ENCODE assay signal across 1 cellular context in the genomic region with DNA sequence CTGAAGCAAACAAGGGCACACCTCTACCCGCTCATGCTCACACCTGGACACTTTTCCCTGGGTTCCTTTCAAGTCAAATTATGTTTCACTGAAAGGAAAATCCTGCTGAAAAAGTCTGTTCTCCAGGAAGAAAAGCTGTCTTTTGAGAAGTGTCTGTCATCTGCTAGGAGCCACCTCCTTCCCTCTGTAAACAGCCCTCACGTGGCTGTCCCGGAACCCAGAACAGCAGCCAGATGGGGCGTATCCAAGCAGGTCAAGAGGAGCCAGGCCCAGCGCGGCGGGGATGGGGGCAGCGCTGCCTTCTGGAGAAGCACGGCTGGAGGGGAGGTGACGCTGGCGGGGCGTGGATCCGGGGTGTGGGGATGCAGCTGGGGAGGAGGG.
TF ChIP-seq lines count a peak whose summit lies in the region.

A gene (minus strand): TSS at position 162 of the 381 bp plus-strand sequence. CDS start 205 bp downstream, outside the sequence.

TF ChIP-seq in HepG2, 621 proteins besides CTCF, POLR2A, EP300 and RAD21 (continued from another document and continues in another):
- TF ChIP-seq, protein P1, sequence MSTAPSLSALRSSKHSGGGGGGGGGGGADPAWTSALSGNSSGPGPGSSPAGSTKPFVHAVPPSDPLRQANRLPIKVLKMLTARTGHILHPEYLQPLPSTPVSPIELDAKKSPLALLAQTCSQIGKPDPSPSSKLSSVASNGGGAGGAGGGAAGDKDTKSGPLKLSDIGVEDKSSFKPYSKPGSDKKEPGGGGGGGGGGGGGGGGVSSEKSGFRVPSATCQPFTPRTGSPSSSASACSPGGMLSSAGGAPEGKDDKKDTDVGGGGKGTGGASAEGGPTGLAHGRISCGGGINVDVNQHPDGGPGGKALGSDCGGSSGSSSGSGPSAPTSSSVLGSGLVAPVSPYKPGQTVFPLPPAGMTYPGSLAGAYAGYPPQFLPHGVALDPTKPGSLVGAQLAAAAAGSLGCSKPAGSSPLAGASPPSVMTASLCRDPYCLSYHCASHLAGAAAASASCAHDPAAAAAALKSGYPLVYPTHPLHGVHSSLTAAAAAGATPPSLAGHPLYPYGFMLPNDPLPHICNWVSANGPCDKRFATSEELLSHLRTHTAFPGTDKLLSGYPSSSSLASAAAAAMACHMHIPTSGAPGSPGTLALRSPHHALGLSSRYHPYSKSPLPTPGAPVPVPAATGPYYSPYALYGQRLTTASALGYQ (CRISPR knock-in tag; IDR thresholded peaks at IDR 0.05) = no peak
- TF ChIP-seq BORCS8-MEF2B (CRISPR knock-in tag; IDR thresholded peaks at IDR 0.05) (no peak), JUN (CRISPR knock-in tag; IDR thresholded peaks at IDR 0.05) (no peak), ZNF317 (CRISPR knock-in tag; IDR thresholded peaks at IDR 0.05) (no peak), HOXA9 (CRISPR knock-in tag; IDR thresholded peaks at IDR 0.05; ENCODE audit: borderline replicate concordance) (no peak), ZMYM2 (CRISPR knock-in tag; IDR thresholded peaks at IDR 0.05) (no peak), ZNF432 (CRISPR knock-in tag; IDR thresholded peaks at IDR 0.05; ENCODE audit: borderline replicate concordance) (no peak), NR2F2 (IDR thresholded peaks at IDR 0.05; ENCODE audit: borderline replicate concordance, low read depth) (no peak), PRPF4 (IDR thresholded peaks at IDR 0.05; ENCODE audit: low read depth, low read length, poor library complexity, severe bottlenecking) (no peak), ZNF616 (CRISPR knock-in tag; IDR thresholded peaks at IDR 0.05; ENCODE audit: low read depth) (no peak), ZFP37 (CRISPR knock-in tag; IDR thresholded peaks at IDR 0.05; ENCODE audit: borderline replicate concordance) (no peak), ATF7-NPFF (CRISPR knock-in tag; IDR thresholded peaks at IDR 0.05; ENCODE audit: low read depth) (peak; percentile 34; the same call in 1 of the 2 replicates), ZNF549 (CRISPR knock-in tag; IDR thresholded peaks at IDR 0.05) (no peak), MXD4 (CRISPR knock-in tag; IDR thresholded peaks at IDR 0.05) (peak; percentile 83), EED (CRISPR knock-in tag; IDR thresholded peaks at IDR 0.05) (no peak), FIP1L1 (IDR thresholded peaks at IDR 0.05; ENCODE audit: borderline replicate concordance, insufficient read depth, low read depth, low read length) (no peak), ZNF674 (CRISPR knock-in tag; IDR thresholded peaks at IDR 0.05; ENCODE audit: low read depth) (no peak), SAP130 (CRISPR knock-in tag; IDR thresholded peaks at IDR 0.05; ENCODE audit: low read depth) (peak; percentile 97), ZNF12 (CRISPR knock-in tag; IDR thresholded peaks at IDR 0.05) (no peak), MAF1 (CRISPR knock-in tag; IDR thresholded peaks at IDR 0.05; ENCODE audit: borderline replicate concordance) (no peak), FOXK1 (CRISPR knock-in tag; IDR thresholded peaks at IDR 0.05; ENCODE audit: borderline replicate concordance, low read depth) (peak; percentile 77), ZNF180 (CRISPR knock-in tag; IDR thresholded peaks at IDR 0.05; ENCODE audit: borderline replicate concordance, low read depth) (no peak), ELF1 (CRISPR knock-in tag; IDR thresholded peaks at IDR 0.05) (peak; percentile 52; the same call in 1 of the 2 replicates), SRSF9 (IDR thresholded peaks at IDR 0.05; ENCODE audit: borderline replicate concordance, insufficient read depth, low read depth, low read length, poor library complexity, severe bottlenecking) (no peak)
- TF ChIP-seq, protein P2, sequence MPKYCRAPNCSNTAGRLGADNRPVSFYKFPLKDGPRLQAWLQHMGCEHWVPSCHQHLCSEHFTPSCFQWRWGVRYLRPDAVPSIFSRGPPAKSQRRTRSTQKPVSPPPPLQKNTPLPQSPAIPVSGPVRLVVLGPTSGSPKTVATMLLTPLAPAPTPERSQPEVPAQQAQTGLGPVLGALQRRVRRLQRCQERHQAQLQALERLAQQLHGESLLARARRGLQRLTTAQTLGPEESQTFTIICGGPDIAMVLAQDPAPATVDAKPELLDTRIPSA (CRISPR knock-in tag; IDR thresholded peaks at IDR 0.05; ENCODE audit: borderline replicate concordance) = no peak
- TF ChIP-seq, protein P3, sequence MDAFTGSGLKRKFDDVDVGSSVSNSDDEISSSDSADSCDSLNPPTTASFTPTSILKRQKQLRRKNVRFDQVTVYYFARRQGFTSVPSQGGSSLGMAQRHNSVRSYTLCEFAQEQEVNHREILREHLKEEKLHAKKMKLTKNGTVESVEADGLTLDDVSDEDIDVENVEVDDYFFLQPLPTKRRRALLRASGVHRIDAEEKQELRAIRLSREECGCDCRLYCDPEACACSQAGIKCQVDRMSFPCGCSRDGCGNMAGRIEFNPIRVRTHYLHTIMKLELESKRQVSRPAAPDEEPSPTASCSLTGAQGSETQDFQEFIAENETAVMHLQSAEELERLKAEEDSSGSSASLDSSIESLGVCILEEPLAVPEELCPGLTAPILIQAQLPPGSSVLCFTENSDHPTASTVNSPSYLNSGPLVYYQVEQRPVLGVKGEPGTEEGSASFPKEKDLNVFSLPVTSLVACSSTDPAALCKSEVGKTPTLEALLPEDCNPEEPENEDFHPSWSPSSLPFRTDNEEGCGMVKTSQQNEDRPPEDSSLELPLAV (CRISPR knock-in tag; conservative IDR thresholded peaks at IDR 0.05; ENCODE audit: low read depth) = no peak
- TF ChIP-seq, protein P4, sequence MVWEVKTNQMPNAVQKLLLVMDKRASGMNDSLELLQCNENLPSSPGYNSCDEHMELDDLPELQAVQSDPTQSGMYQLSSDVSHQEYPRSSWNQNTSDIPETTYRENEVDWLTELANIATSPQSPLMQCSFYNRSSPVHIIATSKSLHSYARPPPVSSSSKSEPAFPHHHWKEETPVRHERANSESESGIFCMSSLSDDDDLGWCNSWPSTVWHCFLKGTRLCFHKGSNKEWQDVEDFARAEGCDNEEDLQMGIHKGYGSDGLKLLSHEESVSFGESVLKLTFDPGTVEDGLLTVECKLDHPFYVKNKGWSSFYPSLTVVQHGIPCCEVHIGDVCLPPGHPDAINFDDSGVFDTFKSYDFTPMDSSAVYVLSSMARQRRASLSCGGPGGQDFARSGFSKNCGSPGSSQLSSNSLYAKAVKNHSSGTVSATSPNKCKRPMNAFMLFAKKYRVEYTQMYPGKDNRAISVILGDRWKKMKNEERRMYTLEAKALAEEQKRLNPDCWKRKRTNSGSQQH (CRISPR knock-in tag; IDR thresholded peaks at IDR 0.05; ENCODE audit: low read depth) = no peak
- TF ChIP-seq, protein P5, sequence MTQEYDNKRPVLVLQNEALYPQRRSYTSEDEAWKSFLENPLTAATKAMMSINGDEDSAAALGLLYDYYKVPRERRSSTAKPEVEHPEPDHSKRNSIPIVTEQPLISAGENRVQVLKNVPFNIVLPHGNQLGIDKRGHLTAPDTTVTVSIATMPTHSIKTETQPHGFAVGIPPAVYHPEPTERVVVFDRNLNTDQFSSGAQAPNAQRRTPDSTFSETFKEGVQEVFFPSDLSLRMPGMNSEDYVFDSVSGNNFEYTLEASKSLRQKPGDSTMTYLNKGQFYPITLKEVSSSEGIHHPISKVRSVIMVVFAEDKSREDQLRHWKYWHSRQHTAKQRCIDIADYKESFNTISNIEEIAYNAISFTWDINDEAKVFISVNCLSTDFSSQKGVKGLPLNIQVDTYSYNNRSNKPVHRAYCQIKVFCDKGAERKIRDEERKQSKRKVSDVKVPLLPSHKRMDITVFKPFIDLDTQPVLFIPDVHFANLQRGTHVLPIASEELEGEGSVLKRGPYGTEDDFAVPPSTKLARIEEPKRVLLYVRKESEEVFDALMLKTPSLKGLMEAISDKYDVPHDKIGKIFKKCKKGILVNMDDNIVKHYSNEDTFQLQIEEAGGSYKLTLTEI (CRISPR knock-in tag; conservative IDR thresholded peaks at IDR 0.05) = no peak
- TF ChIP-seq, protein P6, sequence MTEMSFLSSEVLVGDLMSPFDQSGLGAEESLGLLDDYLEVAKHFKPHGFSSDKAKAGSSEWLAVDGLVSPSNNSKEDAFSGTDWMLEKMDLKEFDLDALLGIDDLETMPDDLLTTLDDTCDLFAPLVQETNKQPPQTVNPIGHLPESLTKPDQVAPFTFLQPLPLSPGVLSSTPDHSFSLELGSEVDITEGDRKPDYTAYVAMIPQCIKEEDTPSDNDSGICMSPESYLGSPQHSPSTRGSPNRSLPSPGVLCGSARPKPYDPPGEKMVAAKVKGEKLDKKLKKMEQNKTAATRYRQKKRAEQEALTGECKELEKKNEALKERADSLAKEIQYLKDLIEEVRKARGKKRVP (CRISPR knock-in tag; IDR thresholded peaks at IDR 0.05) = no peak
- TF ChIP-seq, protein P7, sequence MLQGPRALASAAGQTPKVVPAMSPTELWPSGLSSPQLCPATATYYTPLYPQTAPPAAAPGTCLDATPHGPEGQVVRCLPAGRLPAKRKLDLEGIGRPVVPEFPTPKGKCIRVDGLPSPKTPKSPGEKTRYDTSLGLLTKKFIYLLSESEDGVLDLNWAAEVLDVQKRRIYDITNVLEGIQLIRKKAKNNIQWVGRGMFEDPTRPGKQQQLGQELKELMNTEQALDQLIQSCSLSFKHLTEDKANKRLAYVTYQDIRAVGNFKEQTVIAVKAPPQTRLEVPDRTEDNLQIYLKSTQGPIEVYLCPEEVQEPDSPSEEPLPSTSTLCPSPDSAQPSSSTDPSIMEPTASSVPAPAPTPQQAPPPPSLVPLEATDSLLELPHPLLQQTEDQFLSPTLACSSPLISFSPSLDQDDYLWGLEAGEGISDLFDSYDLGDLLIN (CRISPR knock-in tag; IDR thresholded peaks at IDR 0.05; ENCODE audit: borderline replicate concordance) = no peak
- TF ChIP-seq, protein P8, sequence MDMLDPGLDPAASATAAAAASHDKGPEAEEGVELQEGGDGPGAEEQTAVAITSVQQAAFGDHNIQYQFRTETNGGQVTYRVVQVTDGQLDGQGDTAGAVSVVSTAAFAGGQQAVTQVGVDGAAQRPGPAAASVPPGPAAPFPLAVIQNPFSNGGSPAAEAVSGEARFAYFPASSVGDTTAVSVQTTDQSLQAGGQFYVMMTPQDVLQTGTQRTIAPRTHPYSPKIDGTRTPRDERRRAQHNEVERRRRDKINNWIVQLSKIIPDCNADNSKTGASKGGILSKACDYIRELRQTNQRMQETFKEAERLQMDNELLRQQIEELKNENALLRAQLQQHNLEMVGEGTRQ (IDR thresholded peaks at IDR 0.05; ENCODE audit: low read depth, low read length) = peak; percentile 44; the same call in 1 of the 2 replicates
- TF ChIP-seq, protein P8 (CRISPR knock-in tag; IDR thresholded peaks at IDR 0.05; ENCODE audit: borderline replicate concordance) = peak; percentile 46; the same call in 1 of the 2 replicates
- TF ChIP-seq, protein P9, sequence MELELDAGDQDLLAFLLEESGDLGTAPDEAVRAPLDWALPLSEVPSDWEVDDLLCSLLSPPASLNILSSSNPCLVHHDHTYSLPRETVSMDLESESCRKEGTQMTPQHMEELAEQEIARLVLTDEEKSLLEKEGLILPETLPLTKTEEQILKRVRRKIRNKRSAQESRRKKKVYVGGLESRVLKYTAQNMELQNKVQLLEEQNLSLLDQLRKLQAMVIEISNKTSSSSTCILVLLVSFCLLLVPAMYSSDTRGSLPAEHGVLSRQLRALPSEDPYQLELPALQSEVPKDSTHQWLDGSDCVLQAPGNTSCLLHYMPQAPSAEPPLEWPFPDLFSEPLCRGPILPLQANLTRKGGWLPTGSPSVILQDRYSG (CRISPR knock-in tag; IDR thresholded peaks at IDR 0.05) = no peak
- TF ChIP-seq, protein P10, sequence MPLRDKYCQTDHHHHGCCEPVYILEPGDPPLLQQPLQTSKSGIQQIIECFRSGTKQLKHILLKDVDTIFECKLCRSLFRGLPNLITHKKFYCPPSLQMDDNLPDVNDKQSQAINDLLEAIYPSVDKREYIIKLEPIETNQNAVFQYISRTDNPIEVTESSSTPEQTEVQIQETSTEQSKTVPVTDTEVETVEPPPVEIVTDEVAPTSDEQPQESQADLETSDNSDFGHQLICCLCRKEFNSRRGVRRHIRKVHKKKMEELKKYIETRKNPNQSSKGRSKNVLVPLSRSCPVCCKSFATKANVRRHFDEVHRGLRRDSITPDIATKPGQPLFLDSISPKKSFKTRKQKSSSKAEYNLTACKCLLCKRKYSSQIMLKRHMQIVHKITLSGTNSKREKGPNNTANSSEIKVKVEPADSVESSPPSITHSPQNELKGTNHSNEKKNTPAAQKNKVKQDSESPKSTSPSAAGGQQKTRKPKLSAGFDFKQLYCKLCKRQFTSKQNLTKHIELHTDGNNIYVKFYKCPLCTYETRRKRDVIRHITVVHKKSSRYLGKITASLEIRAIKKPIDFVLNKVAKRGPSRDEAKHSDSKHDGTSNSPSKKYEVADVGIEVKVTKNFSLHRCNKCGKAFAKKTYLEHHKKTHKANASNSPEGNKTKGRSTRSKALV (CRISPR knock-in tag; IDR thresholded peaks at IDR 0.05) = no peak
- TF ChIP-seq, protein P11, sequence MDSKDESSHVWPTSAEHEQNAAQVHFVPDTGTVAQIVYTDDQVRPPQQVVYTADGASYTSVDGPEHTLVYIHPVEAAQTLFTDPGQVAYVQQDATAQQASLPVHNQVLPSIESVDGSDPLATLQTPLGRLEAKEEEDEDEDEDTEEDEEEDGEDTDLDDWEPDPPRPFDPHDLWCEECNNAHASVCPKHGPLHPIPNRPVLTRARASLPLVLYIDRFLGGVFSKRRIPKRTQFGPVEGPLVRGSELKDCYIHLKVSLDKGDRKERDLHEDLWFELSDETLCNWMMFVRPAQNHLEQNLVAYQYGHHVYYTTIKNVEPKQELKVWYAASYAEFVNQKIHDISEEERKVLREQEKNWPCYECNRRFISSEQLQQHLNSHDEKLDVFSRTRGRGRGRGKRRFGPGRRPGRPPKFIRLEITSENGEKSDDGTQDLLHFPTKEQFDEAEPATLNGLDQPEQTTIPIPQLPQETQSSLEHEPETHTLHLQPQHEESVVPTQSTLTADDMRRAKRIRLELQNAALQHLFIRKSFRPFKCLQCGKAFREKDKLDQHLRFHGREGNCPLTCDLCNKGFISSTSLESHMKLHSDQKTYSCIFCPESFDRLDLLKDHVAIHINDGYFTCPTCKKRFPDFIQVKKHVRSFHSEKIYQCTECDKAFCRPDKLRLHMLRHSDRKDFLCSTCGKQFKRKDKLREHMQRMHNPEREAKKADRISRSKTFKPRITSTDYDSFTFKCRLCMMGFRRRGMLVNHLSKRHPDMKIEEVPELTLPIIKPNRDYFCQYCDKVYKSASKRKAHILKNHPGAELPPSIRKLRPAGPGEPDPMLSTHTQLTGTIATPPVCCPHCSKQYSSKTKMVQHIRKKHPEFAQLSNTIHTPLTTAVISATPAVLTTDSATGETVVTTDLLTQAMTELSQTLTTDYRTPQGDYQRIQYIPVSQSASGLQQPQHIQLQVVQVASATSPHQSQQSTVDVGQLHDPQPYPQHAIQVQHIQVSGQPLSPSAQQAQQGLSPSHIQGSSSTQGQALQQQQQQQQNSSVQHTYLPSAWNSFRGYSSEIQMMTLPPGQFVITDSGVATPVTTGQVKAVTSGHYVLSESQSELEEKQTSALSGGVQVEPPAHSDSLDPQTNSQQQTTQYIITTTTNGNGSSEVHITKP (CRISPR knock-in tag; IDR thresholded peaks at IDR 0.05; ENCODE audit: low read depth) = no peak
